ENCODE assay signal across 8 cellular contexts in genomic region chr22:38843201-38843715, GRCh38. TPM values are rescaled to one million over a fixed set of nuclear protein-coding genes. Genes with fewer than 3 reads are reported as not detected.
DNase-seq lines count a peak whose midpoint lies in the region; ATAC-seq and TF ChIP-seq lines count a peak whose summit lies in the region.

No MANE protein-coding gene starts in this region.

- no peak for ATAC-seq in HG03520 (IDR thresholded peaks at IDR 0.05; ENCODE audit: unreplicated experiment)

- peak; percentile 7 for DNase-seq in DMS114 treated with DMSO at 0.1 percent for 48 hours (lab: John Stamatoyannopoulos, UW; ENCODE audit: unreplicated experiment)
- DNase-seq in LHCN-M2 (ENCODE audit: low read depth) = peak; percentile 38
- peak; percentile 36 for DNase-seq in dedifferentiated amniotic fluid mesenchymal stem cell (ENCODE audit: extremely low spot score)
- DNase-seq in left kidney (ENCODE audit: low read depth, low spot score) = peak; percentile 94
- DNase-seq in stimulated activated CD4-positive, alpha-beta T cell treated with anti-CD3 and anti-CD28 coated beads, Interleukin-4, amount 100 ng/mL, for 48 hours (ENCODE audit: low read depth in 2 of 2) = peak; percentile 34 to 49
- no peak for DNase-seq in cerebellar cortex (ENCODE audit: low spot score)

- peak; percentile 8; the same call in 1 of the 2 replicates for TF ChIP-seq CTCF in WI38 (IDR thresholded peaks at IDR 0.05; ENCODE audit: low read depth, low read length)

- H3K4me3 ChIP-seq in WI38 (ENCODE audit: low read depth, low read length) = no peak overlapping the region

RNA-seq across cellular contexts. Expression of gene NPTXR, which starts 0.6 kb away (rescaled TPM):
- total RNA-seq in LHCN-M2 (2014; rRNA removed) = 0.06 and 0.23 TPM in 2 replicates
- polyA plus RNA-seq in LHCN-M2 (2012) = 0.38 TPM

RNA-seq across cellular contexts. Expression of gene CBX6, which starts 28.8 kb away (rescaled TPM):
- total RNA-seq in LHCN-M2 (2014; rRNA removed) = 29.0 TPM in 2 replicates
- 19.7 TPM for polyA plus RNA-seq in LHCN-M2 (2012)

RNA-seq across cellular contexts. Expression of gene DNAL4, which starts 49.3 kb away (rescaled TPM):
- 19.0 and 22.6 TPM in 2 replicates for total RNA-seq in LHCN-M2 (2014; rRNA removed)
- polyA plus RNA-seq in LHCN-M2 (2012) = 17.5 TPM
